ENCODE assay signal across 16 cellular contexts in the genomic region with DNA sequence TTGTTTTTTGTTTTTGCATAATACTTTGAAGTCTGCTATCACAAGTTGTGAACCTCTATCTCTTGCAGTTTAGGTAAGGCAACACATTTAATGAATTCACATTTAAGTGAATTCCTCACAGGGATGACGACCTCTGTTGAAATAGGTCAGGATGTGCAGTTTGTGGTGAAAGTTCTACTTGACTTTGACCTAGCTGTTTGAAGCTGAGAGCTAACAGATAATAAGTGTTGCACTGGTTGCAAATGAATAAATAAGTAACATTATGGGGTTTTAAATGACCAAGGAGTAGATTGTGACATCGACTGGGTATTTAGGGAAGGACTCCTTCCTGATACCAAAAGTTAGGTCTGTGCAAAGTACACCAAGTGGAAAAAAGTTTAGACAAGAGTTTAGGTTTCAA.
"Had no signal": no experiment of that assay in that cellular context is flagged by ENCODE, and none has a peak within 500 bp of the region (broad histone marks: within the 10 kb centered on the region; RNA-seq: fewer than 3 reads in every experiment).

No MANE protein-coding gene starts in this region.

- H3K27ac ChIP-seq: pancreas had no signal

- FAIRE-seq: endothelial cell of umbilical vein, pancreas had no signal

- H3K9me3 ChIP-seq: mucosa of descending colon, pancreas had no signal

- H3K27me3 Mint-ChIP-seq: activated CD4-positive, alpha-beta T cell treated with anti-CD3 and anti-CD28 coated beads, Interleukin-2, amount 10 ng/mL, durations not matched to agents 7 days and 5 days; brain; central memory CD8-positive, alpha-beta T cell; naive thymus-derived CD4-positive, alpha-beta T cell had no signal

- H3K4me3 Mint-ChIP-seq: activated CD4-positive, alpha-beta T cell treated with anti-CD3 and anti-CD28 coated beads, Interleukin-2, amount 10 ng/mL, durations not matched to agents 7 days and 5 days; activated naive CD4-positive, alpha-beta T cell treated with anti-CD3 and anti-CD28 coated beads for 36 hours; brain; central memory CD8-positive, alpha-beta T cell; naive thymus-derived CD4-positive, alpha-beta T cell; stimulated activated effector memory CD8-positive, alpha-beta T cell treated with anti-CD3 and anti-CD28 coated beads, Interleukin-12 subunit alpha, Interleukin-12 subunit beta, amount 100 ng/mL, for 72 hours; T-helper 2 cell treated with Interferon-gamma antibody and Interleukin-4, amounts not matched to agents 5 μg/mL and 100 μg/mL, for 36 hours had no signal

- H3K4me3 ChIP-seq: mucosa of descending colon, pancreas had no signal

- H3K4me1 Mint-ChIP-seq: activated CD4-positive, alpha-beta T cell treated with anti-CD3 and anti-CD28 coated beads, Interleukin-2, amount 10 ng/mL, durations not matched to agents 7 days and 5 days; brain; central memory CD8-positive, alpha-beta T cell; stimulated activated effector memory CD8-positive, alpha-beta T cell treated with anti-CD3 and anti-CD28 coated beads, Interleukin-12 subunit alpha, Interleukin-12 subunit beta, amount 100 ng/mL, for 72 hours had no signal

- ATAC-seq: mucosa of descending colon; naive thymus-derived CD4-positive, alpha-beta T cell; pancreas; stimulated activated effector memory CD8-positive, alpha-beta T cell treated with anti-CD3 and anti-CD28 coated beads, Interleukin-12 subunit alpha, Interleukin-12 subunit beta, amount 100 ng/mL, for 72 hours had no signal

- H3K27ac Mint-ChIP-seq: activated naive CD4-positive, alpha-beta T cell treated with anti-CD3 and anti-CD28 coated beads for 36 hours; activated T-helper 2 cell treated with anti-CD3 and anti-CD28 coated beads, Interferon-gamma antibody, Interleukin-2, Interleukin-4, amounts not matched to agents 10 μg/mL and 5 μg/mL and 100 μg/mL, durations not matched to agents 14 hours and 24 hours and 36 hours; brain; T-helper 2 cell treated with Interferon-gamma antibody and Interleukin-4, amounts not matched to agents 5 μg/mL and 100 μg/mL, for 36 hours had no signal

- DNase-seq: activated CD4-positive, alpha-beta T cell treated with anti-CD3 and anti-CD28 coated beads, Interleukin-2, amount 10 ng/mL, durations not matched to agents 7 days and 5 days; activated naive CD4-positive, alpha-beta T cell treated with anti-CD3 and anti-CD28 coated beads for 36 hours; activated T-cell treated with anti-CD3 and anti-CD28 coated beads for 4 hours; cortex of kidney; effector CD4-positive, alpha-beta T cell; foreskin melanocyte; mammary epithelial cell; mucosa of descending colon; naive thymus-derived CD4-positive, alpha-beta T cell; pancreas had no signal

- H3K9me3 Mint-ChIP-seq: central memory CD8-positive, alpha-beta T cell had no signal

- H3K4me1 ChIP-seq: pancreas had no signal
